In the genomic region with DNA sequence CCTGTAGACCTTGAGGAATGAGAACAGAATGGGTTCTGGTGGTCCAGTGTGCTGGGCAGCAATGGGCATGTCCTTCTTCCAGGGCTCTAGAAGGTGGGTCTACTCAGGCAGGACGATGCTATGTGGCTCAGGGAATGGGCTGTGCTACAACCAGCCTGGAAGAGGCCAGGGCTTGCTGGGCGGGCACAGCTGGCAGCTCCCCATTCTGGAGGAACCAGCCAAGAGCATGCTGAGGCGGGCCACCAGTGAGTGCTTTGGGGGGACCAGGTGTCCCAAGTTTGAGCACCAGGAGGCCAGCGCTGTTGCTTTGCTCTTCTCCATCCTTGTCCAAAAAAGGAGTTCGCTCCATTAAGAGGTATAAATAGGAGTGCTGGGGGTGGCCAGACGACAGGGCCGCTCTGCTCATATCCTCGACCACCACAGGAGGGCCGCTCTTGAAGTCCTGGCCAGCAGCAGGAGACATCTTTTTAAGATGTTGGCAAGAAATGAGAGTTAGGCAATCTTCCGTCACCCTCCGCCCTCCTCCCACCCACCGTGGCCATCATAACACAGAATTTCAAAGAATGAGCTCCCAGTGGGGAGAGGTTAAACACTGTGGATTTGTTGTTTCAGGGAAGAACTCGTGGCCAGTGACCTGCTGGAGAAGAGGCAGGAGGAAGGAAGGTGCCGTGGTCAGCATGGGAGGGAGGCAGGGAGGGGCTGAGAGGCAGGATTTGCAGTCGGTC, we compare ENCODE assay signal across 15 cellular contexts.
DNase-seq lines count a peak whose midpoint lies in the region; ATAC-seq and TF ChIP-seq lines count a peak whose summit lies in the region.
"Had no signal": no experiment of that assay in that cellular context is flagged by ENCODE, and none has a peak within 500 bp of the region (broad histone marks: within the 10 kb centered on the region; RNA-seq: fewer than 3 reads in every experiment).

No MANE protein-coding gene starts in this region.

- intact Hi-C loops in left ventricle myocardium inferior (cut with micrococcal nuclease) (no loop called here), psoas muscle (cut with DNase I) (no loop called here)

- WGBS in psoas muscle, 3 donors: 63 to 69% (median 68%) methylated on average over 15 of the region's 15 CpGs

- H4K20me1 ChIP-seq in BLaER1: no peaks in the 10 kb centered on the region

- H3K36me3 ChIP-seq in BLaER1: no peaks in the 10 kb centered on the region
- H3K36me3 ChIP-seq in left ventricle myocardium inferior: peaks cover 2% of the 10 kb centered on the region
- H3K36me3 ChIP-seq in psoas muscle (ENCODE audit: insufficient read depth in 1 of 2, low read depth in 1 of 2): no peaks in the 10 kb centered on the region
- H3K36me3 ChIP-seq: suprapubic skin had no signal

- H3K4me1 ChIP-seq in BLaER1 (peaks cover 51% of the 10 kb centered on the region), left ventricle myocardium inferior (peaks cover 94% of the 10 kb centered on the region), psoas muscle (peaks cover 7% of the 10 kb centered on the region)

- H3K9me3 ChIP-seq in BLaER1 (peaks cover 24% of the 10 kb centered on the region), left ventricle myocardium inferior (replicated peaks) (peaks cover 9% of the 10 kb centered on the region), psoas muscle (peaks cover 10% of the 10 kb centered on the region)
- H3K9me3 ChIP-seq: suprapubic skin had no signal

- H3K4me3 ChIP-seq in BLaER1: no peak overlapping the region
- no peak overlapping the region for H3K4me3 ChIP-seq in cardiac fibroblast (replicated peaks in 1 of 2; ENCODE audit: low read depth in 2 of 2, low read length in 2 of 2)
- H3K4me3 ChIP-seq in left ventricle myocardium inferior: peak overlapping the region; percentile 3
- no peak overlapping the region for H3K4me3 ChIP-seq in psoas muscle
- H3K4me3 ChIP-seq: suprapubic skin had no signal

- H3K27me3 Mint-ChIP-seq in natural killer cell treated with Interleukin-12 subunit alpha and Interleukin-12 subunit beta and Interleukin-15 and Interleukin-18, amount 100 ng/mL, for 72 hours: no peaks in the 10 kb centered on the region

- DNase-seq in cardiac fibroblast (ENCODE audit: low read depth in 2 of 2) (peak; percentile 35 to 76), left ventricle myocardium inferior (no peak), psoas muscle (peak in 1 of 2 donors; percentile 52)
- DNase-seq in central memory CD4-positive, alpha-beta T cell: no peak
- no peak for DNase-seq in natural killer cell treated with Interleukin-12 subunit alpha and Interleukin-12 subunit beta and Interleukin-15 and Interleukin-18, amount 100 ng/mL, for 72 hours (ENCODE audit: low spot score)
- DNase-seq: DMS 273 treated with DMSO at 0.1 percent for 48 hours; effector CD4-positive, alpha-beta T cell; NCI-H2081 treated with DMSO at 0.1 percent for 48 hours; NCI-H774; RPMI8226 had no signal

- no peak overlapping the region for H3K4me3 Mint-ChIP-seq in natural killer cell treated with Interleukin-12 subunit alpha and Interleukin-12 subunit beta and Interleukin-15 and Interleukin-18, amount 100 ng/mL, for 72 hours
- H3K4me3 Mint-ChIP-seq: neural crest cell had no signal

- peaks cover 3% of the 10 kb centered on the region for H3K9me3 Mint-ChIP-seq in natural killer cell treated with Interleukin-12 subunit alpha and Interleukin-12 subunit beta and Interleukin-15 and Interleukin-18, amount 100 ng/mL, for 72 hours

- H3K27ac Mint-ChIP-seq in natural killer cell treated with Interleukin-12 subunit alpha and Interleukin-12 subunit beta and Interleukin-15 and Interleukin-18, amount 100 ng/mL, for 72 hours: no peak overlapping the region

- H3K27me3 ChIP-seq in BLaER1 (no peaks in the 10 kb centered on the region), left ventricle myocardium inferior (ENCODE audit: low read depth) (no peaks in the 10 kb centered on the region), psoas muscle (ENCODE audit: insufficient read depth in 3 of 3, low read length in 2 of 3) (no peaks in the 10 kb centered on the region)
- H3K27me3 ChIP-seq: suprapubic skin had no signal

- peak in 2 of 4 donors; percentile 22 to 68 for ATAC-seq in psoas muscle
- ATAC-seq in HG03175 (IDR thresholded peaks at IDR 0.05; ENCODE audit: unreplicated experiment): no peak
- ATAC-seq in HG02885 (IDR thresholded peaks at IDR 0.05; ENCODE audit: poor library complexity, unreplicated experiment): no peak
- ATAC-seq in natural killer cell treated with Interleukin-12 subunit alpha and Interleukin-12 subunit beta and Interleukin-15 and Interleukin-18, amount 100 ng/mL, for 72 hours: no peak

- TF ChIP-seq CTCF in cardiac fibroblast (IDR thresholded peaks at IDR 0.05; ENCODE audit: low read depth, low read length) (no peak), left ventricle myocardium inferior (IDR thresholded peaks at IDR 0.05; ENCODE audit: borderline replicate concordance) (peak; percentile 41), psoas muscle (IDR thresholded peaks at IDR 0.05) (no peak)

- H3K9ac ChIP-seq in BLaER1: no peak overlapping the region

- peaks cover 16% of the 10 kb centered on the region for H3K36me3 Mint-ChIP-seq in natural killer cell treated with Interleukin-12 subunit alpha and Interleukin-12 subunit beta and Interleukin-15 and Interleukin-18, amount 100 ng/mL, for 72 hours

- H3K4me1 Mint-ChIP-seq in natural killer cell treated with Interleukin-12 subunit alpha and Interleukin-12 subunit beta and Interleukin-15 and Interleukin-18, amount 100 ng/mL, for 72 hours (ENCODE audit: low read depth in 2 of 2): peaks cover 24 to 31% of the 10 kb centered on the region in 2 donors

- H3K27ac ChIP-seq in BLaER1 (no peak overlapping the region; the same call in 1 of the 2 replicates), left ventricle myocardium inferior (replicated peaks) (peak overlapping the region; percentile 83), psoas muscle (peak overlapping the region; percentile 9)
- H3K27ac ChIP-seq: suprapubic skin had no signal

- H3K4me2 ChIP-seq in BLaER1: peak overlapping the region; percentile 35

Comparison
In these comparisons a context has a peak if more than half of its experiments do, and no peak if none do; other contexts are left out.
1. DNase-seq: peak in cardiac fibroblast (2 of 2); none in left ventricle myocardium inferior (single experiment), central memory CD4-positive, alpha-beta T cell (single experiment) and natural killer cell treated with Interleukin-12 subunit alpha and Interleukin-12 subunit beta and Interleukin-15 and Interleukin-18, amount 100 ng/mL, for 72 hours (single experiment).